In the genomic region with DNA sequence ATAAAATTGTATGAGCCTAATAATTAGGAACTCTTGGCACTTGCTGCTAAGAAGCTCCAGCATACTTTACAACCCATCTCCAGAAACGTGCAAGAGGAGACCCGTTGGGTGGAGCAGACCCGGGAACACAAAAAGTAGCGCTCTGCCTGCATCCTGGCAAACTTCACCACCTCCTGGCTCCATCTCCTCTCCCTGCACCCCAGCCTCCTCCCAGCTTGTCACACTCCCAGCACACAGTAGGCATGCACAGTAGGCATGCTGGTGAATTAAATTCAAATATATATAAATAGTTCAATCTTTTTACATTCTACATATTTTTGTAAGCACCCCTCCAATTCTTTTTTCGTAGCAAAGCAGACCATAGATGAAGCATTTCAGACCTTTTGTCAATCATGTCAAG, we compare ENCODE assay signal across 1 cellular context.
TF ChIP-seq lines count a peak whose summit lies in the region.

No MANE protein-coding gene starts in this region.

TF ChIP-seq in neural cell, 6 proteins besides CTCF, POLR2A, EP300 and RAD21 (continued from another document):
- TF ChIP-seq REST (IDR thresholded peaks at IDR 0.05; ENCODE audit: borderline replicate concordance) (no peak), POLR2AphosphoS5 (IDR thresholded peaks at IDR 0.05) (no peak)
TF ChIP-seq in neural cell: peak in this region for 0.
